Comparison of ENCODE assay signal across 11 cellular contexts in genomic region chr16:88591577-88592021, GRCh38. TPM values are rescaled to one million over a fixed set of nuclear protein-coding genes. Genes with fewer than 3 reads are reported as not detected.
DNase-seq lines count a peak whose midpoint lies in the region; ATAC-seq and TF ChIP-seq lines count a peak whose summit lies in the region.
"Had no signal": no experiment of that assay in that cellular context is flagged by ENCODE, and none has a peak within 500 bp of the region (broad histone marks: within the 10 kb centered on the region; RNA-seq: fewer than 3 reads in every experiment).

No MANE protein-coding gene starts in this region.

- H3K9me3 Mint-ChIP-seq in activated naive CD8-positive, alpha-beta T cell treated with anti-CD3 and anti-CD28 coated beads for 36 hours = no peaks in the 10 kb centered on the region

- ATAC-seq in HG03159 (IDR thresholded peaks at IDR 0.05; ENCODE audit: unreplicated experiment) = no peak

- no peak overlapping the region for H3K9ac ChIP-seq in MM.1S (ENCODE audit: low read length)

- DNase-seq in GM10266 (ENCODE audit: extremely low spot score) (peak; percentile 85), MM.1S (peak; percentile 7), NCI-H774 (lab: John Stamatoyannopoulos, UW) (no peak), epidermal melanocyte (ENCODE audit: insufficient read length, low spot score) (no peak), DMS79 treated with DMSO at 0.1 percent for 48 hours (lab: John Stamatoyannopoulos, UW) (no peak)
- DNase-seq in activated naive CD8-positive, alpha-beta T cell treated with anti-CD3 and anti-CD28 coated beads for 36 hours = no peak
- peak; percentile 21 for DNase-seq in stimulated activated CD4-positive, alpha-beta T cell treated with anti-CD3 and anti-CD28 coated beads, Interleukin-12 subunit alpha, Interleukin-12 subunit beta, amount 100 ng/mL, for 4 hours
- DNase-seq: DMS53, Karpas-422 had no signal

- H3F3A ChIP-seq in MM.1S (ENCODE audit: insufficient read depth, low read length) = peaks cover 6% of the 10 kb centered on the region; the same call in 1 of the 2 replicates

- H3K36me3 ChIP-seq in MM.1S (replicated peaks; ENCODE audit: insufficient read depth, low read length) = no peaks in the 10 kb centered on the region

- H3K4me3 Mint-ChIP-seq in activated naive CD8-positive, alpha-beta T cell treated with anti-CD3 and anti-CD28 coated beads for 36 hours = no peak overlapping the region

- H3K9me2 ChIP-seq in MM.1S (replicated peaks; ENCODE audit: insufficient read depth, low read length) = no peaks in the 10 kb centered on the region

- peak overlapping the region; percentile 46; the same call in 1 of the 2 replicates for H3K27ac ChIP-seq in MM.1S (ENCODE audit: low read length)

- peak overlapping the region; percentile 35 for H3K27ac Mint-ChIP-seq in activated naive CD8-positive, alpha-beta T cell treated with anti-CD3 and anti-CD28 coated beads for 36 hours

- no peak overlapping the region for H2AFZ ChIP-seq in MM.1S (ENCODE audit: low read length)

- no peak overlapping the region for H3K4me3 ChIP-seq in MM.1S (ENCODE audit: low read length)

- H3K9me3 ChIP-seq in MM.1S (replicated peaks; ENCODE audit: insufficient read depth, low read length) = no peaks in the 10 kb centered on the region

- TF ChIP-seq CTCF in GM10266 (IDR thresholded peaks at IDR 0.05; ENCODE audit: control insufficient read depth, insufficient read depth, low read depth, missing control alignments) (no peak), MM.1S (IDR thresholded peaks at IDR 0.05; ENCODE audit: low read length) (no peak)

- no peak overlapping the region for H3K4me2 ChIP-seq in MM.1S (ENCODE audit: low read depth, low read length)

- H3K27me3 ChIP-seq in MM.1S (replicated peaks; ENCODE audit: insufficient read depth, low read length) = no peaks in the 10 kb centered on the region

- H3K4me1 ChIP-seq in MM.1S (ENCODE audit: low read length) = 0 out of 2 replicates have a peak, but pooled peaks cover 5% of the 10 kb centered on the region

- H3K79me2 ChIP-seq in MM.1S (ENCODE audit: low read length) = peaks cover 15% of the 10 kb centered on the region

- H3K27me3 Mint-ChIP-seq in activated naive CD8-positive, alpha-beta T cell treated with anti-CD3 and anti-CD28 coated beads for 36 hours = no peaks in the 10 kb centered on the region

- peaks cover 15% of the 10 kb centered on the region for H3K36me3 Mint-ChIP-seq in activated naive CD8-positive, alpha-beta T cell treated with anti-CD3 and anti-CD28 coated beads for 36 hours

- peaks cover 20% of the 10 kb centered on the region for H3K4me1 Mint-ChIP-seq in activated naive CD8-positive, alpha-beta T cell treated with anti-CD3 and anti-CD28 coated beads for 36 hours

- no peaks in the 10 kb centered on the region for H4K20me1 ChIP-seq in MM.1S (ENCODE audit: insufficient read depth, low read length)

RNA-seq across cellular contexts. Expression of gene ZC3H18, which starts 21.4 kb away (rescaled TPM):
- total RNA-seq in activated naive CD8-positive, alpha-beta T cell treated with anti-CD3 and anti-CD28 coated beads for 36 hours = 10 to 100 TPM; 84.3 to 86.8 TPM

RNA-seq across cellular contexts. Expression of gene IL17C, which starts 46.8 kb away (rescaled TPM):
- total RNA-seq in activated naive CD8-positive, alpha-beta T cell treated with anti-CD3 and anti-CD28 coated beads for 36 hours = not detected
- total RNA-seq: right cardiac atrium had no signal

RNA-seq across cellular contexts. Expression of gene CYBA, which starts 59.3 kb away (rescaled TPM):
- total RNA-seq in activated naive CD8-positive, alpha-beta T cell treated with anti-CD3 and anti-CD28 coated beads for 36 hours = 100 to 1,000 TPM; 197 to 204 TPM

Comparison
In these comparisons a context has a peak if more than half of its experiments do, and no peak if none do; other contexts are left out.
1. DNase-seq: peak in GM10266 (single experiment), MM.1S (single experiment) and stimulated activated CD4-positive, alpha-beta T cell treated with anti-CD3 and anti-CD28 coated beads, Interleukin-12 subunit alpha, Interleukin-12 subunit beta, amount 100 ng/mL, for 4 hours (single experiment); none in activated naive CD8-positive, alpha-beta T cell treated with anti-CD3 and anti-CD28 coated beads for 36 hours (single experiment), NCI-H774 (single experiment), epidermal melanocyte (single experiment) and DMS79 treated with DMSO at 0.1 percent for 48 hours (single experiment).